ENCODE assay signal across 10 cellular contexts in the genomic region with DNA sequence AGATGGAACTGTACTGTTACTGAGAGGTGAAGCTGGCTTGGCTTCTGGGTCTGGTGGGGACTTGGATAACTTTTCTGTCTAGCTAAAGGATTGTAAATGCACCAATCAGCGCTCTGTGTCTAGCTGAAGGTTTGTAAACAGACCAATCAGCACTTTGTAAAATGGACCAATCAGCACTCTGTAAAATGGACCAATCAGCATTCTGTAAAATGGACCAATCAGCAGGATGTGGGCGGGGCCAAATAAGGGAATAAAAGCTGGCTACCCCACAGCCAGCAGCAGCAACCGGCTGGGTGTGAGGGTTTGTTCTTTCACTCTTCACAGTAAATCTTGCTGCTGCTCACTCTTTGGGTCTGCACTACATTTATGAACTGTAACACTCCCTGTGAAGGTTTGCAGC. TPM values are rescaled to one million over a fixed set of nuclear protein-coding genes. Genes with fewer than 3 reads are reported as not detected.
"Had no signal": no experiment of that assay in that cellular context is flagged by ENCODE, and none has a peak within 500 bp of the region (broad histone marks: within the 10 kb centered on the region; RNA-seq: fewer than 3 reads in every experiment).

No MANE protein-coding gene starts in this region.

RNA-seq across cellular contexts. Expression of gene MYRIP, which starts 6.9 kb away (rescaled TPM):
- total RNA-seq: activated naive CD4-positive, alpha-beta T cell treated with anti-CD3 and anti-CD28 coated beads for 36 hours; activated naive CD4-positive, alpha-beta T cell treated with anti-CD3 and anti-CD28 coated beads, Interleukin-2, amount 50 U/mL, for 72 hours; activated naive CD8-positive, alpha-beta T cell treated with anti-CD3 and anti-CD28 coated beads for 36 hours; activated naive CD8-positive, alpha-beta T cell treated with anti-CD3 and anti-CD28 coated beads, Interleukin-2, amount 10 ng/mL, durations not matched to agents 7 days and 5 days; activated T-cell treated with anti-CD3 and anti-CD28 coated beads, Interleukin-2, amount 50 U/mL, for 4 hours; activated T-cell treated with anti-CD3 and anti-CD28 coated beads, Interleukin-2, amount 50 U/mL, for 72 hours; activated T-helper 1 cell treated with anti-CD3 and anti-CD28 coated beads, Interleukin-12 subunit alpha, Interleukin-12 subunit beta, Interleukin-2, Interleukin-4 antibody, amounts not matched to agents 30 ng/mL and 10 ng/mL and 1 ng/mL, durations not matched to agents 14 hours and 24 hours and 36 hours; activated T-helper 17 cell treated with anti-CD3 and anti-CD28 coated beads, Interleukin-2, amount 50 U/mL, for 72 hours; activated T-helper 2 cell treated with anti-CD3 and anti-CD28 coated beads, Interferon-gamma antibody, Interleukin-2, Interleukin-4, amounts not matched to agents 10 μg/mL and 5 μg/mL and 100 μg/mL, durations not matched to agents 14 hours and 24 hours and 36 hours; bronchial epithelial cell had no signal
